8 cellular contexts compared by ENCODE assay signal in the genomic region with DNA sequence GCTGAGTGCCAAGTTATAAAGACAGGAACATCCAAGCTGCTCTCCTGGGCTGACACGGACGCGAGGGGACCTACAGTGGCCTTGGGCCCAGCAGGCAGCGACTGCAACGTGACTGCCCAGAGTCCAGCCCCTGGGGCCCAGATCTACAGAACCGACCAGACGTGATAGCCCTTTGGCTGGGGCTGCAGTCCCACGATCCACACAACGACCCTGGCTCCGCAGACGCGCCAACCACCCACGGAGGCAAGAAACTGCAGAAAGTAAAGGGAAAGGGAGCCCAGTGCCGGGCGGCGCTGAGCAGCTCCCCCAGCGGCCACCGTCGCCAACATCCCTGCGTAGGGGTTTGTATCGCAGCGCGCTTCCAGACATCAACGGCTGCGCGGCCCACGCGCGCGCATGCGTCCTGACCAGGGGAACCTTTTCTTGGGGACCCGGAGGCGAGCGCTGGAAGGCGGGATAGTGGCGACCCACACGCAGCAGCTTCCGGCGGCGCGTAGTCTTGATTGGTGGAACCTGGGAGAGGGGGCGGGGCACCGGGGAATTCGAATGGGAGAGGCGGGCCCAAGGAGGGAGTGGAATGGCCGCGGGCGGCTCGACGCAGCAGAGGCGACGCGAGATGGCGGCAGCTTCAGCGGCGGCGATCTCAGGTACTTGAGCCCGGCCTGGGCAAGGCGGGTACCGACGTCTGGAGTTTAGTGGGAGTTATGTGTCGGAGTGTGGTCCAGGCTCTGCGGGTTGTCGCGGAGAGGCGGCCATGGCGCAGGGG. TPM values are rescaled to one million over a fixed set of nuclear protein-coding genes. Genes with fewer than 3 reads are reported as not detected.
DNase-seq lines count a peak whose midpoint lies in the region; ATAC-seq and TF ChIP-seq lines count a peak whose summit lies in the region.

Gene KIF22 (plus strand): TSS at position 569 of the 766 bp plus-strand sequence. CDS start 9 bp downstream, at position 578.

- H3K27ac Mint-ChIP-seq in activated naive CD4-positive, alpha-beta T cell treated with anti-CD3 and anti-CD28 coated beads, Interleukin-2, amount 50 U/mL, for 72 hours: peak within 1 kb of the TSS; percentile 94 to 98

- H3K36me3 Mint-ChIP-seq in activated naive CD4-positive, alpha-beta T cell treated with anti-CD3 and anti-CD28 coated beads, Interleukin-2, amount 50 U/mL, for 72 hours: peaks cover 41 to 45% of the 10 kb centered on the region in 2 donors

- no peaks in the 10 kb centered on the region for H3K36me3 ChIP-seq in testis (ENCODE audit: low read depth, missing control alignments)

- peak within 1 kb of the TSS; percentile 94 for H3K4me3 ChIP-seq in GM12864 (ENCODE audit: low read depth, low read length)
- peak within 1 kb of the TSS; percentile 72 to 75 for H3K4me3 ChIP-seq in testis

- no peaks in the 10 kb centered on the region for H3K9me3 Mint-ChIP-seq in activated naive CD4-positive, alpha-beta T cell treated with anti-CD3 and anti-CD28 coated beads, Interleukin-2, amount 50 U/mL, for 72 hours

- TF ChIP-seq POLR2A in testis (IDR thresholded peaks at IDR 0.05): peak; percentile 54

- no peaks in the 10 kb centered on the region for H3K27me3 ChIP-seq in testis

- peak within 1 kb of the TSS; percentile 83 to 92 for H3K27ac ChIP-seq in testis

- TF ChIP-seq CTCF in GM12864 (IDR thresholded peaks at IDR 0.05; ENCODE audit: low read depth, low read length, missing control alignments): peak; percentile 77
- peak in 2 of 3 donors; percentile 21 to 44 for TF ChIP-seq CTCF in omental fat pad (IDR thresholded peaks at IDR 0.05)
- TF ChIP-seq CTCF in testis (IDR thresholded peaks at IDR 0.05): peak; percentile 61 to 81 (median 71)

- peak; percentile 96 for DNase-seq in GM12864 (ENCODE audit: low read depth)
- DNase-seq in NCI-H1092 treated with DMSO at 0.1 percent for 48 hours (lab: John Stamatoyannopoulos, UW): peak; percentile 98
- peak; percentile 97 for DNase-seq in SKM-1 (lab: John Stamatoyannopoulos, UW; ENCODE audit: unreplicated experiment)
- DNase-seq in activated naive CD4-positive, alpha-beta T cell treated with anti-CD3 and anti-CD28 coated beads, Interleukin-2, amount 50 U/mL, for 72 hours (ENCODE audit: low spot score in 2 of 2): peak; percentile 100
- DNase-seq in glomerular endothelial cell (ENCODE audit: extremely low read depth, low read depth, low spot score): peak; percentile 87
- DNase-seq in omental fat pad (ENCODE audit: low spot score): peak; percentile 96
- DNase-seq in testis: peak; percentile 99

- intact Hi-C loops in testis (cut with DNase I; ENCODE audit: low total_unique reads): no loop called here

- H3K9me3 ChIP-seq in testis: no peaks in the 10 kb centered on the region

- 0 to 1% methylated on average over 18 to 30 of the region's 67 CpGs for WGBS in testis, 2 donors

- peaks cover 15% of the 10 kb centered on the region for H3K4me1 ChIP-seq in testis

- ATAC-seq in HG02623 (IDR thresholded peaks at IDR 0.05; ENCODE audit: unreplicated experiment) (peak; percentile 88), omental fat pad (ENCODE audit: low FRiP score) (peak; percentile 99)
- peak; percentile 97 for ATAC-seq in activated naive CD4-positive, alpha-beta T cell treated with anti-CD3 and anti-CD28 coated beads, Interleukin-2, amount 50 U/mL, for 72 hours

RNA-seq across cellular contexts. Expression of gene KIF22, which starts in this region (rescaled TPM):
- total RNA-seq in activated naive CD4-positive, alpha-beta T cell treated with anti-CD3 and anti-CD28 coated beads, Interleukin-2, amount 50 U/mL, for 72 hours: 100 to 1,000 TPM; 151 to 268 TPM
- 15.5 and 31.6 TPM in 2 replicates for total RNA-seq in glomerular endothelial cell
- 10 to 100 TPM in 3 of 4 donors, 1 to 10 TPM in 1; 9.2 to 25.2 (median 13.1) TPM for total RNA-seq in omental fat pad
- total RNA-seq in testis: 10 to 100 TPM; 79.8 to 85.1 TPM
- polyA plus RNA-seq in testis (ENCODE audit: insufficient read depth, low read depth, low replicate concordance): 69.6 TPM

Comparison
In these comparisons a context has a peak if more than half of its experiments do, and no peak if none do; other contexts are left out.
1. Peak in every context shown above with its lines: DNase-seq, ATAC-seq, H3K4me3 ChIP-seq and H3K27ac ChIP-seq.